14 cellular contexts compared by ENCODE assay signal in the genomic region with DNA sequence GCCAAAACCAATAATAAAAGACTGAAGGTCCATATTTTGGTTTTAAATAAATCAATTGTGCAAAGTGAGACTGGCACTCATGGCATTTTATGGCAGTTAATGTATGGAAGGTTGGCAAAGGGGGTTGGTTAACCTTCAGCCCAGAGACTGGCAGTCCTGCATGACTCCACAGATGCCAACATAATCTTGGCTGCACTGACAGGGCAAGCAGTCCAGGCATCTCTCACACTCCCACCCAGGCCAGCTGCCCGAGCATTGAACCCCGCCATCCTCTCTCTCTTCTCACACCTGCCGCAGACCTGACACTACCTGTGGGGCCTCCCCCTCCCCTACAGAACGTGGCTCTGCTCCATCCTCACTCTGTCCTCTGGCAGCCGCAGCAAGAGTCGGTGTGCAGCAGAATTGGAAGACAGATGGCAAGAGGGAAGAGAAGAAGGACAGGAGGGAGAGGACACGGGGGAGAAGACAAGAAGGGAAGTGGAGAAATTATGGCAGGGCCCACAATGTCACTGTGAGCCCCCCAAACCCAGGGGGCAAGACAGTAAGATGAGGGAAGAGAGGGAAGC. TPM values are rescaled to one million over a fixed set of nuclear protein-coding genes. Genes with fewer than 3 reads are reported as not detected.
A peak's percentile ranks its signal among the peaks of the same experiment; 100 is the strongest.
DNase-seq lines count a peak whose midpoint lies in the region; ATAC-seq and TF ChIP-seq lines count a peak whose summit lies in the region.
"Had no signal": no experiment of that assay in that cellular context is flagged by ENCODE, and none has a peak within 500 bp of the region (broad histone marks: within the 10 kb centered on the region; RNA-seq: fewer than 3 reads in every experiment).

No MANE protein-coding gene starts in this region.

- no peak for TF ChIP-seq CTCF in right atrium auricular region (IDR thresholded peaks at IDR 0.05)
- TF ChIP-seq CTCF in vagina (IDR thresholded peaks at IDR 0.05), result no peak
- TF ChIP-seq CTCF in body of pancreas (IDR thresholded peaks at IDR 0.05), result no peak

- H3K4me1 Mint-ChIP-seq in activated naive CD8-positive, alpha-beta T cell treated with anti-CD3 and anti-CD28 coated beads, Interleukin-2, amount 50 U/mL, for 24 hours, result peaks cover 96% of the 10 kb centered on the region

- H3K27me3 ChIP-seq in right atrium auricular region (no peaks in the 10 kb centered on the region), muscle layer of duodenum (ENCODE audit: low read depth, low read length) (no peaks in the 10 kb centered on the region), vagina (no peaks in the 10 kb centered on the region), body of pancreas (no peaks in the 10 kb centered on the region)
- H3K27me3 ChIP-seq: heart right ventricle, Peyer's patch had no signal

- TF ChIP-seq POLR2A in vagina (IDR thresholded peaks at IDR 0.05), result no peak
- no peak for TF ChIP-seq POLR2A in body of pancreas (IDR thresholded peaks at IDR 0.05)

- H3K27ac Mint-ChIP-seq in activated naive CD8-positive, alpha-beta T cell treated with anti-CD3 and anti-CD28 coated beads, Interleukin-2, amount 50 U/mL, for 24 hours, result peak overlapping the region; percentile 95

- WGBS in body of pancreas, 2 donors, result 81 to 87% methylated on average over 7 of the region's 7 CpGs

- H3K27me3 Mint-ChIP-seq in activated naive CD8-positive, alpha-beta T cell treated with anti-CD3 and anti-CD28 coated beads, Interleukin-2, amount 50 U/mL, for 24 hours, result no peaks in the 10 kb centered on the region

- peaks cover 15% of the 10 kb centered on the region for H3K36me3 Mint-ChIP-seq in activated naive CD8-positive, alpha-beta T cell treated with anti-CD3 and anti-CD28 coated beads, Interleukin-2, amount 50 U/mL, for 24 hours (ENCODE audit: low read depth)

- H3K27ac ChIP-seq in right atrium auricular region, result no peak overlapping the region
- peak overlapping the region; percentile 15 for H3K27ac ChIP-seq in muscle layer of duodenum (ENCODE audit: low read length)
- peak overlapping the region; percentile 38 for H3K27ac ChIP-seq in vagina
- no peak overlapping the region for H3K27ac ChIP-seq in body of pancreas

- ATAC-seq in Right ventricle myocardium inferior (peak; percentile 62), HG02610 (IDR thresholded peaks at IDR 0.05; ENCODE audit: unreplicated experiment) (no peak), GM19467 (IDR thresholded peaks at IDR 0.05; ENCODE audit: unreplicated experiment) (no peak), body of pancreas (no peak)
- no peak for ATAC-seq in activated naive CD8-positive, alpha-beta T cell treated with anti-CD3 and anti-CD28 coated beads, Interleukin-2, amount 50 U/mL, for 24 hours

- no peak overlapping the region for H3K4me3 ChIP-seq in right atrium auricular region
- H3K4me3 ChIP-seq in muscle layer of duodenum (ENCODE audit: low read depth in 1 of 2, low read length in 2 of 2), result no peak overlapping the region
- H3K4me3 ChIP-seq in vagina, result no peak overlapping the region
- H3K4me3 ChIP-seq in body of pancreas, result no peak overlapping the region
- H3K4me3 ChIP-seq: heart right ventricle, Peyer's patch had no signal

- intact Hi-C loops in Right ventricle myocardium inferior (cut with DNase I) (no loop called here), vagina (cut with DNase I) (no loop called here), body of pancreas (cut with DNase I) (no loop called here)

- no peaks in the 10 kb centered on the region for H3K9me3 Mint-ChIP-seq in activated naive CD8-positive, alpha-beta T cell treated with anti-CD3 and anti-CD28 coated beads, Interleukin-2, amount 50 U/mL, for 24 hours

- H3K4me1 ChIP-seq in right atrium auricular region (peaks cover 0 to 64% of the 10 kb centered on the region in 2 donors), muscle layer of duodenum (ENCODE audit: control insufficient read depth in 1 of 2, insufficient read depth in 2 of 2, low read length in 2 of 2) (peaks cover 18 to 67% of the 10 kb centered on the region in 2 donors), vagina (peaks cover 69% of the 10 kb centered on the region), body of pancreas (no peaks in the 10 kb centered on the region)

- DNase-seq in Right ventricle myocardium inferior (ENCODE audit: missing footprints) (no peak), right atrium auricular region (ENCODE audit: low spot score) (no peak), vagina (ENCODE audit: extremely low spot score in 2 of 2) (no peak), body of pancreas (no peak)
- no peak for DNase-seq in activated naive CD8-positive, alpha-beta T cell treated with anti-CD3 and anti-CD28 coated beads, Interleukin-2, amount 50 U/mL, for 24 hours
- DNase-seq: activated CD8-positive, alpha-beta memory T cell treated with anti-CD3 and anti-CD28 coated beads, Interleukin-2, amount 50 U/mL, for 48 hours; amygdala; heart right ventricle; IMR-90; NCI-H2029; Peyer's patch had no signal

- H3K4me3 Mint-ChIP-seq in activated naive CD8-positive, alpha-beta T cell treated with anti-CD3 and anti-CD28 coated beads, Interleukin-2, amount 50 U/mL, for 24 hours, result no peak overlapping the region

- H3K36me3 ChIP-seq in right atrium auricular region (no peaks in the 10 kb centered on the region), muscle layer of duodenum (ENCODE audit: control insufficient read depth in 1 of 2, insufficient read depth in 2 of 2, low read length in 2 of 2) (no peaks in the 10 kb centered on the region), vagina (peaks cover 0 to 5% of the 10 kb centered on the region in 2 donors), body of pancreas (replicated peaks in 1 of 2; ENCODE audit: insufficient read depth in 1 of 2, low read depth in 2 of 2) (no peaks in the 10 kb centered on the region)
- H3K36me3 ChIP-seq: Peyer's patch had no signal

- no peaks in the 10 kb centered on the region for H3K9me3 ChIP-seq in right atrium auricular region
- no peaks in the 10 kb centered on the region for H3K9me3 ChIP-seq in muscle layer of duodenum (ENCODE audit: control insufficient read depth in 1 of 2, low read length in 2 of 2)
- no peaks in the 10 kb centered on the region for H3K9me3 ChIP-seq in vagina
- H3K9me3 ChIP-seq in body of pancreas, result no peaks in the 10 kb centered on the region
- H3K9me3 ChIP-seq: heart right ventricle, Peyer's patch had no signal

RNA-seq across cellular contexts. Expression of a gene that starts 43.7 kb away (rescaled TPM):
- total RNA-seq in Right ventricle myocardium inferior (24.8 TPM), right atrium auricular region (10 to 100 TPM; 10.8 to 11.0 TPM), vagina (31.7 TPM), body of pancreas (10 to 100 TPM; 13.0 to 21.1 TPM)

Comparison
In these comparisons a context has a peak if more than half of its experiments do, and no peak if none do; other contexts are left out.
1. H3K27ac ChIP-seq: peak in muscle layer of duodenum (single experiment) and vagina (single experiment); none in right atrium auricular region (0 of 2) and body of pancreas (0 of 4).